8 cellular contexts compared by ENCODE assay signal in the genomic region with DNA sequence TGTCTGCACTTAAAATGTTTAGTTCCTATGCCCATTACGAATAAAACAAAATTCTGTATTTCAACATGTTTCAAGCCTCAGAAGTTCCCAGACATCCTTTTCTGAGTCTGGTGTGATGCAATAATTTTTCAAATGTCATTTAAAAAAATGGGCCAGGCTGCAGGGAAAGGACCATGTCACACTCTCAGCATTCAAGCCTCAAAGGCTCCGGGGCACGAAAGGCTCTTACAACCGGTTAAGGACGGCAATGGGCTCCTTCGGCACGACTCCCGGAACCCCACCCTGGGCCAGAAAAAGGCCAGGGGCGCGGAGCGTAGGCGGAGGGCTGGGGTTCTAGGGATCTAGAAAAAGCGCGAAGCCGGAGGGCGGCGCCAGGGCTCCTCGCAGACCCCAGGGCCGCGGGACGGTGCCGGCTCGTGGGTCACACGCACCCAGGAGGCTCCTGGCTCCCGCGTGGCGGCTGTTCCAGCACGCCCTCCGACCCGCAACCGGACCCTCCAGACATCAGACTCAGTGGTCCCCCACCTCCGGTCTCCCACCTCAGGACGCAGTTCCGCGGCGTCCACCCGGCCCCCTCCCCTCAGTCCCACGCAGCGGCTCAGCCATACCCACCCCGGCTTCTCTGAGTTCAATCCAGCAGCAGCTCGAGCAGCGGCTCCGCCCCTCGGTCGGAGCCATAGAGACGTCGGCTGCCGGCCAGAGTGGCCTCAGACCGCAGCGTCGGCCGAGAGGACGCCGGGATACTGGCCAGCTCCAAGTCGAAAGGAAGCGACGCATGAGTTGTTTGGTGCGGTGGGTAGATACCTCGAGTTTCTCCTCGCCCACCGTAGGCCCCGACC. TPM values are rescaled to one million over a fixed set of nuclear protein-coding genes. Genes with fewer than 3 reads are reported as not detected.
A peak's percentile ranks its signal among the peaks of the same experiment; 100 is the strongest.
DNase-seq lines count a peak whose midpoint lies in the region; TF ChIP-seq lines count a peak whose summit lies in the region.

Gene TMEM267 (minus strand): TSS at position 656 of the 839 bp plus-strand sequence. CDS start 29,896 bp downstream, outside the sequence.

- peaks cover 0 to 7% of the 10 kb centered on the region in 2 experiments; a peak in 2 of 4 replicates for H3K4me1 ChIP-seq in SK-N-SH (ENCODE audit: control insufficient read depth in 1 of 2, insufficient read depth in 2 of 2, low read depth in 1 of 2, low read length in 1 of 2)
- H3K4me1 ChIP-seq in testis: peaks cover 22% of the 10 kb centered on the region

- no peaks in the 10 kb centered on the region for H4K20me1 ChIP-seq in SK-N-SH (ENCODE audit: insufficient read depth)

- H3K36me3 ChIP-seq in SK-N-SH (replicated peaks in 1 of 2; ENCODE audit: control insufficient read depth in 1 of 2, insufficient read depth in 2 of 2, low read length in 1 of 2): peaks cover 8 to 13% of the 10 kb centered on the region in 2 experiments
- no peaks in the 10 kb centered on the region for H3K36me3 ChIP-seq in testis (ENCODE audit: low read depth, missing control alignments)

- peak within 1 kb of the TSS; percentile 88 for H3K4me2 ChIP-seq in SK-N-SH

- H3K9me3 ChIP-seq in SK-N-SH: no peaks in the 10 kb centered on the region
- no peaks in the 10 kb centered on the region for H3K9me3 ChIP-seq in testis

- CTCF ChIA-PET in SK-N-SH (lab: Yijun Ruan, JAX): interaction anchor here (0.6 to 3.0 kb wide), 35 partner anchors 8 to 1223 kb away, joined by 3 to 22 read pairs (median 5); partner anchors contain the start of genes C5orf34, NNT and ZNF131

- intact Hi-C loops in testis (cut with DNase I; ENCODE audit: low total_unique reads): no loop called here

- H3K9ac ChIP-seq in SK-N-SH: peak within 1 kb of the TSS; percentile 90

- POLR2A ChIA-PET in SK-N-SH (lab: Yijun Ruan, JAX): interaction anchor here (0.6 to 2.7 kb wide), 12 partner anchors 9 to 538 kb away, joined by 3 to 30 read pairs (median 7); partner anchors contain the start of genes C5orf34, HMGCS1, NNT and ZNF131

- peaks cover 8% of the 10 kb centered on the region for H3F3A ChIP-seq in SK-N-SH (replicated peaks; ENCODE audit: insufficient read depth)

- DNase-seq in GM04503 (ENCODE audit: low read depth): peak; percentile 64
- DNase-seq in HFF-Myc (ENCODE audit: extremely low read depth, low read depth): peak; percentile 74
- peak; percentile 93 for DNase-seq in NAMALWA (ENCODE audit: low spot score)
- peak; percentile 92 for DNase-seq in SK-N-SH
- peak; percentile 86 for DNase-seq in activated naive CD4-positive, alpha-beta T cell treated with anti-CD3 and anti-CD28 coated beads, Interleukin-2, amount 50 U/mL, for 16 hours
- peak; percentile 84 for DNase-seq in germinal center (ENCODE audit: low spot score)
- peak; percentile 87 for DNase-seq in occipital lobe (lab: John Stamatoyannopoulos, UW)
- DNase-seq in testis: peak; percentile 96

- H3K27me3 ChIP-seq in SK-N-SH (ENCODE audit: insufficient read depth): no peaks in the 10 kb centered on the region
- H3K27me3 ChIP-seq in testis: no peaks in the 10 kb centered on the region

- H3K4me3 ChIP-seq in HFF-Myc (replicated peaks; ENCODE audit: low read depth, low read length) (peak within 1 kb of the TSS; percentile 92), SK-N-SH (ENCODE audit: low read depth in 2 of 2, low read length in 1 of 2) (peak within 1 kb of the TSS; percentile 76 to 85), testis (peak within 1 kb of the TSS; percentile 88 to 92)

- TF ChIP-seq RAD21 in SK-N-SH (IDR thresholded peaks at IDR 0.05; ENCODE audit: low read length): 0 out of 2 replicates have a peak, but pooled peaks have one; percentile 5

- TF ChIP-seq CTCF in HFF-Myc (IDR thresholded peaks at IDR 0.05; ENCODE audit: low read depth, low read length, missing control alignments) (no peak), SK-N-SH (IDR thresholded peaks at IDR 0.05) (no peak), testis (IDR thresholded peaks at IDR 0.05) (no peak)

- H3K79me2 ChIP-seq in SK-N-SH (ENCODE audit: insufficient read depth): peaks cover 25% of the 10 kb centered on the region

- under 1% methylated on average over 42 of the region's 62 CpGs for WGBS in SK-N-SH (ENCODE audit: low lambda C conversion rate)
- 0% methylated on average over 34 to 55 of the region's 62 CpGs for WGBS in testis, 2 donors

- TF ChIP-seq POLR2A in testis (IDR thresholded peaks at IDR 0.05): no peak

- H3K27ac ChIP-seq in SK-N-SH (ENCODE audit: low read depth in 2 of 2, low read length in 1 of 2) (peak within 1 kb of the TSS; percentile 92 to 97), testis (peak within 1 kb of the TSS; percentile 91 to 96)

- peak within 1 kb of the TSS; percentile 79 for H2AFZ ChIP-seq in SK-N-SH (ENCODE audit: low read depth)

- TF ChIP-seq EP300 in SK-N-SH (IDR thresholded peaks at IDR 0.05; ENCODE audit: borderline replicate concordance in 1 of 2, low read depth in 1 of 2, low read length in 1 of 2): 0 out of 4 replicates have a peak, but pooled peaks of 1 of the 2 experiments have one; percentile 5

- no peaks in the 10 kb centered on the region for H3K9me2 ChIP-seq in SK-N-SH

TF ChIP-seq in SK-N-SH, 30 proteins besides CTCF, POLR2A, EP300 and RAD21 (continues in another document):
- TF ChIP-seq, protein P1, sequence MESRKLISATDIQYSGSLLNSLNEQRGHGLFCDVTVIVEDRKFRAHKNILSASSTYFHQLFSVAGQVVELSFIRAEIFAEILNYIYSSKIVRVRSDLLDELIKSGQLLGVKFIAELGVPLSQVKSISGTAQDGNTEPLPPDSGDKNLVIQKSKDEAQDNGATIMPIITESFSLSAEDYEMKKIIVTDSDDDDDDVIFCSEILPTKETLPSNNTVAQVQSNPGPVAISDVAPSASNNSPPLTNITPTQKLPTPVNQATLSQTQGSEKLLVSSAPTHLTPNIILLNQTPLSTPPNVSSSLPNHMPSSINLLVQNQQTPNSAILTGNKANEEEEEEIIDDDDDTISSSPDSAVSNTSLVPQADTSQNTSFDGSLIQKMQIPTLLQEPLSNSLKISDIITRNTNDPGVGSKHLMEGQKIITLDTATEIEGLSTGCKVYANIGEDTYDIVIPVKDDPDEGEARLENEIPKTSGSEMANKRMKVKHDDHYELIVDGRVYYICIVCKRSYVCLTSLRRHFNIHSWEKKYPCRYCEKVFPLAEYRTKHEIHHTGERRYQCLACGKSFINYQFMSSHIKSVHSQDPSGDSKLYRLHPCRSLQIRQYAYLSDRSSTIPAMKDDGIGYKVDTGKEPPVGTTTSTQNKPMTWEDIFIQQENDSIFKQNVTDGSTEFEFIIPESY (IDR thresholded peaks at IDR 0.05; ENCODE audit: borderline replicate concordance, low read depth): 0 out of 2 replicates have a peak, but pooled peaks have one; percentile 10
- no peak for TF ChIP-seq USF1 (IDR thresholded peaks at IDR 0.05; ENCODE audit: borderline replicate concordance, low read depth)
- peak; percentile 15; the same call in 1 of the 2 replicates for TF ChIP-seq YY1 (IDR thresholded peaks at IDR 0.05; ENCODE audit: low read depth)
- TF ChIP-seq TAF1 (IDR thresholded peaks at IDR 0.05; ENCODE audit: borderline replicate concordance, low read depth, low read length): peak; percentile 96
- TF ChIP-seq NFIC (IDR thresholded peaks at IDR 0.05; ENCODE audit: borderline replicate concordance): no peak
- no peak for TF ChIP-seq RXRA (IDR thresholded peaks at IDR 0.05; ENCODE audit: borderline replicate concordance, low read depth)
- 0 out of 2 replicates have a peak, but pooled peaks have one; percentile 2 for TF ChIP-seq TEAD4 (IDR thresholded peaks at IDR 0.05; ENCODE audit: borderline replicate concordance, insufficient read depth)
- TF ChIP-seq FOXM1 (IDR thresholded peaks at IDR 0.05; ENCODE audit: low read depth): no peak
- TF ChIP-seq MEF2A (IDR thresholded peaks at IDR 0.05; ENCODE audit: borderline replicate concordance, low read depth): no peak
- 0 out of 2 replicates have a peak, but pooled peaks have one; percentile 3 for TF ChIP-seq NRF1 (IDR thresholded peaks at IDR 0.05; ENCODE audit: low read depth, low read length)
- TF ChIP-seq ELF1 (IDR thresholded peaks at IDR 0.05): no peak
- TF ChIP-seq RFX5 (IDR thresholded peaks at IDR 0.05; ENCODE audit: low read length): no peak
- TF ChIP-seq IRF3 (IDR thresholded peaks at IDR 0.05; ENCODE audit: low read depth, low read length): no peak
- TF ChIP-seq MXI1 (IDR thresholded peaks at IDR 0.05; ENCODE audit: low read depth, low read length): peak; percentile 60
- no peak for TF ChIP-seq FOXJ3 (CRISPR knock-in tag; IDR thresholded peaks at IDR 0.05)
- TF ChIP-seq SIN3A (IDR thresholded peaks at IDR 0.05; ENCODE audit: borderline replicate concordance, low read depth, low read length): peak; percentile 84; the same call in 1 of the 2 replicates
- no peak for TF ChIP-seq EZH2phosphoT487 (IDR thresholded peaks at IDR 0.05; ENCODE audit: borderline replicate concordance, low read depth)
- TF ChIP-seq, protein P2, sequence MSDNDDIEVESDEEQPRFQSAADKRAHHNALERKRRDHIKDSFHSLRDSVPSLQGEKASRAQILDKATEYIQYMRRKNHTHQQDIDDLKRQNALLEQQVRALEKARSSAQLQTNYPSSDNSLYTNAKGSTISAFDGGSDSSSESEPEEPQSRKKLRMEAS (IDR thresholded peaks at IDR 0.05; ENCODE audit: low read depth): peak; percentile 69
- TF ChIP-seq POLR2AphosphoS5 (IDR thresholded peaks at IDR 0.05; ENCODE audit: low read depth, low read length): peak; percentile 96
- TF ChIP-seq TCF12 (IDR thresholded peaks at IDR 0.05): no peak; the same call in 1 of the 2 replicates

RNA-seq across cellular contexts. Expression of gene TMEM267, which starts in this region (rescaled TPM):
- polyA plus RNA-seq in SK-N-SH (2012; rRNA removed) (5.7 and 6.9 TPM in 2 replicates), testis (ENCODE audit: insufficient read depth, low read depth, low replicate concordance) (8.3 TPM)
- polyA plus RNA-seq in SK-N-SH (2012; cell fraction: cytosol; rRNA removed): 9.0 and 10.3 TPM in 2 replicates
- 4.6 and 12.1 TPM in 2 replicates for polyA plus RNA-seq in SK-N-SH (2012; cell fraction: nucleus; rRNA removed)
- total RNA-seq in occipital lobe (14.0 TPM), testis (10 to 100 TPM in 1 of 2 donors, 1 to 10 TPM in 1; 8.1 to 21.0 TPM)

Comparison
In these comparisons a context has a peak if more than half of its experiments do, and no peak if none do; other contexts are left out.
1. Peak in every context shown above with its lines: DNase-seq, H3K4me3 ChIP-seq and H3K27ac ChIP-seq.